28 cellular contexts compared by ENCODE assay signal in the genomic region with DNA sequence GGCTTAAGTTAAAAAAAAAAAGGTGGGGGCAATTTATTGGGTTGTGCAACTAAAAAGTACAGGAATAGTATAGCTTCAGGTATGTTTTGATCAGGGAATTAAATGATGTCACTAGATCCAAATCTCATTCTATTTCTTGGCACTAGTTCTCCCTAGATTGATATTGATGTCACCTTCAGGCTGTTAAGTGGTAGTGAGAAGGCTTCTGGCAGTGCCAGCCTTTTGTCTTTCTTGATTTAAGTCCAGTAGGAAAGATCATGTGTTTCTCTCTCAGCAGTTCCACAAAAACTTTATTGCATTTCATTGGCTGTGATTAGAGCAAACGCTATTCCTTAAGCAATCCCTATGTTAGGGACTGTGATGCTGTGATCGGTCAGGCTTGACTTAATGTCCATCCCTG.
"Had no signal": no experiment of that assay in that cellular context is flagged by ENCODE, and none has a peak within 500 bp of the region (broad histone marks: within the 10 kb centered on the region; RNA-seq: fewer than 3 reads in every experiment).

No MANE protein-coding gene starts in this region.

- H3K36me3 Mint-ChIP-seq: activated CD4-positive, alpha-beta memory T cell treated with anti-CD3 and anti-CD28 coated beads for 36 hours had no signal

- H3K27me3 ChIP-seq: adrenal gland, body of pancreas, colonic mucosa, esophagus squamous epithelium, gastroesophageal sphincter had no signal

- H3K27me3 Mint-ChIP-seq: activated CD8-positive, alpha-beta memory T cell treated with anti-CD3 and anti-CD28 coated beads, Interleukin-2, amount 10 ng/mL, durations not matched to agents 7 days and 5 days; activated naive CD8-positive, alpha-beta T cell treated with anti-CD3 and anti-CD28 coated beads, Interleukin-2, amount 50 U/mL, for 24 hours had no signal

- H3K4me1 Mint-ChIP-seq: activated CD4-positive, alpha-beta T cell treated with anti-CD3 and anti-CD28 coated beads, Interleukin-2, amount 10 ng/mL, durations not matched to agents 24 days and 14 days had no signal

- H3K4me3 ChIP-seq: adrenal gland, body of pancreas, colonic mucosa, esophagus squamous epithelium, gastroesophageal sphincter had no signal

- ATAC-seq: activated CD4-positive, alpha-beta T cell treated with anti-CD3 and anti-CD28 coated beads for 36 hours; activated CD8-positive, alpha-beta memory T cell treated with anti-CD3 and anti-CD28 coated beads, Interleukin-2, amount 10 ng/mL, durations not matched to agents 7 days and 5 days; activated CD8-positive, alpha-beta T cell treated with anti-CD3 and anti-CD28 coated beads, Interleukin-2, amount 10 ng/mL, durations not matched to agents 7 days and 5 days; activated naive CD8-positive, alpha-beta T cell treated with anti-CD3 and anti-CD28 coated beads, Interleukin-2, amount 50 U/mL, for 24 hours; body of pancreas; gastroesophageal sphincter had no signal

- H3K4me3 Mint-ChIP-seq: activated CD4-positive, alpha-beta memory T cell treated with anti-CD3 and anti-CD28 coated beads for 36 hours; activated CD4-positive, alpha-beta T cell treated with anti-CD3 and anti-CD28 coated beads for 36 hours; activated CD4-positive, alpha-beta T cell treated with anti-CD3 and anti-CD28 coated beads, Interleukin-2, amount 10 ng/mL, durations not matched to agents 24 days and 14 days; activated CD8-positive, alpha-beta memory T cell treated with anti-CD3 and anti-CD28 coated beads, Interleukin-2, amount 10 ng/mL, durations not matched to agents 7 days and 5 days; activated CD8-positive, alpha-beta T cell treated with anti-CD3 and anti-CD28 coated beads, Interleukin-2, amount 10 ng/mL, durations not matched to agents 7 days and 5 days; activated naive CD8-positive, alpha-beta T cell treated with anti-CD3 and anti-CD28 coated beads for 36 hours; activated naive CD8-positive, alpha-beta T cell treated with anti-CD3 and anti-CD28 coated beads, Interleukin-2, amount 50 U/mL, for 24 hours had no signal

- H3K27ac ChIP-seq: adrenal gland, body of pancreas, colonic mucosa, epithelial cell of prostate, esophagus squamous epithelium, gastroesophageal sphincter had no signal

- H3K27ac Mint-ChIP-seq: activated CD4-positive, alpha-beta memory T cell treated with anti-CD3 and anti-CD28 coated beads for 36 hours; activated CD4-positive, alpha-beta T cell treated with anti-CD3 and anti-CD28 coated beads for 36 hours; activated CD4-positive, alpha-beta T cell treated with anti-CD3 and anti-CD28 coated beads, Interleukin-2, amount 10 ng/mL, durations not matched to agents 24 days and 14 days; activated CD8-positive, alpha-beta memory T cell treated with anti-CD3 and anti-CD28 coated beads, Interleukin-2, amount 10 ng/mL, durations not matched to agents 7 days and 5 days; activated CD8-positive, alpha-beta T cell treated with anti-CD3 and anti-CD28 coated beads, Interleukin-2, amount 10 ng/mL, durations not matched to agents 7 days and 5 days; activated naive CD8-positive, alpha-beta T cell treated with anti-CD3 and anti-CD28 coated beads for 36 hours; activated naive CD8-positive, alpha-beta T cell treated with anti-CD3 and anti-CD28 coated beads, Interleukin-2, amount 50 U/mL, for 24 hours had no signal

- DNase-seq: activated CD4-positive, alpha-beta memory T cell treated with anti-CD3 and anti-CD28 coated beads for 36 hours; activated CD4-positive, alpha-beta T cell treated with anti-CD3 and anti-CD28 coated beads for 36 hours; activated CD4-positive, alpha-beta T cell treated with anti-CD3 and anti-CD28 coated beads, Interleukin-2, amount 10 ng/mL, durations not matched to agents 24 days and 14 days; activated CD4-positive, CD25-positive, alpha-beta regulatory T cell; activated CD4-positive, CD25-positive, alpha-beta regulatory T cell treated with anti-CD3 and anti-CD28 coated beads, Interleukin-2, amount 50 U/mL, for 72 hours; activated CD8-positive, alpha-beta memory T cell treated with anti-CD3 and anti-CD28 coated beads, Interleukin-2, amount 10 ng/mL, durations not matched to agents 7 days and 5 days; activated CD8-positive, alpha-beta memory T cell treated with anti-CD3 and anti-CD28 coated beads, Interleukin-2, amount 50 U/mL, for 4 hours; activated CD8-positive, alpha-beta T cell treated with anti-CD3 and anti-CD28 coated beads, Interleukin-2, amount 10 ng/mL, durations not matched to agents 7 days and 5 days; activated gamma-delta T cell; activated naive CD4-positive, alpha-beta T cell; activated naive CD4-positive, alpha-beta T cell treated with anti-CD3 and anti-CD28 coated beads, Interleukin-2, amount 50 U/mL, for 16 hours; activated naive CD8-positive, alpha-beta T cell treated with anti-CD3 and anti-CD28 coated beads for 36 hours; activated naive CD8-positive, alpha-beta T cell treated with anti-CD3 and anti-CD28 coated beads, Interleukin-2, amount 50 U/mL, for 24 hours; activated T-cell treated with anti-CD3 and anti-CD28 coated beads, Interleukin-2, amount 50 U/mL, for 1 hour; activated T-cell treated with anti-CD3 and anti-CD28 coated beads, Interleukin-2, amount 50 U/mL, for 48 hours; adrenal gland; amygdala; aorta; body of pancreas; central memory CD4-positive, alpha-beta T cell; cerebellar nuclear complex; colonic mucosa; effector CD8-positive, alpha-beta T cell; esophagus squamous epithelium; foreskin melanocyte; T-helper 2 cell had no signal

- H3K36me3 ChIP-seq: adrenal gland, colonic mucosa, esophagus squamous epithelium, gastroesophageal sphincter had no signal

- H3K9me3 ChIP-seq: adrenal gland, body of pancreas, colonic mucosa, gastroesophageal sphincter had no signal

- H3K4me1 ChIP-seq: adrenal gland, body of pancreas, colonic mucosa had no signal
